ENCODE assay signal across 25 cellular contexts in the genomic region with DNA sequence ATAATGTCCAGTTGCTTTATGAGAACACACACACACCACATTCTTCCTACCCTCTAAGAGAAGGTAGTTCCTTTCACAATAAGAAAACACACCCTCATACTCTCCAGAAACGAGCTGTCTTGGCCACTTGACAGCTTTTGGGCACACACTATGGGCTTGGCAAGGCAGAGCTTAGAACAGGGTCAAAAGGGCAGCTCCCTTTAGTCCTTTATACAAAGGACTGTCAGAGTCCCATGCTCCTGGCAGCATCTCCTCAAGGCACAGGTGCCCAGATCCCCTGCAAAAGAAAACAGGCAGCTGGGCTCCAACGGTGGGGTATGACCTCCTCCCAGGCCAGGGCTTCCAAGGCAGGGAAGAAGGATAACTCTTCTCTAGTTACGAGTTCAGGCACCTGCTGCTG. TPM values are rescaled to one million over a fixed set of nuclear protein-coding genes. Genes with fewer than 3 reads are reported as not detected.
DNase-seq lines count a peak whose midpoint lies in the region; TF ChIP-seq lines count a peak whose summit lies in the region.
"Had no signal": no experiment of that assay in that cellular context is flagged by ENCODE, and none has a peak within 500 bp of the region (broad histone marks: within the 10 kb centered on the region; RNA-seq: fewer than 3 reads in every experiment).

No MANE protein-coding gene starts in this region.

- H4K91ac ChIP-seq in neuronal stem cell (ENCODE audit: low read depth, low read length, poor library complexity), result no peak overlapping the region

- H3K18ac ChIP-seq in neuronal stem cell (ENCODE audit: low read length), result no peak overlapping the region

- no peak overlapping the region for H3K4ac ChIP-seq in neuronal stem cell (ENCODE audit: low read length)

- H3K79me1 ChIP-seq in neuronal stem cell (ENCODE audit: low read depth, low read length), result no peaks in the 10 kb centered on the region

- H3K36me3 ChIP-seq in left ventricle myocardium inferior (peaks cover 57% of the 10 kb centered on the region), neuronal stem cell (replicated peaks in 1 of 2; ENCODE audit: control insufficient read depth in 2 of 2, insufficient read depth in 2 of 2, low read length in 2 of 2) (peaks cover 17 to 73% of the 10 kb centered on the region in 2 donors)

- CTCF ChIA-PET in activated CD4-positive, alpha-beta T cell treated with anti-CD3 and anti-CD28 coated beads, Interleukin-2, amount 10 ng/mL, durations not matched to agents 7 days and 5 days (lab: Charles Lee), result interaction anchor here (1.5 to 1.9 kb wide), 2 partner anchors 11 to 30 kb away, joined by 3 to 6 read pairs; no protein-coding TSS in a partner anchor

- DNase-seq in activated CD4-positive, alpha-beta T cell treated with anti-CD3 and anti-CD28 coated beads, Interleukin-2, amount 10 ng/mL, durations not matched to agents 7 days and 5 days, result no peak
- no peak for DNase-seq in activated CD4-positive, alpha-beta T cell treated with anti-CD3 and anti-CD28 coated beads, Interleukin-2, amount 10 ng/mL, durations not matched to agents 24 days and 14 days
- peak; percentile 46 for DNase-seq in NCI-H2196 (lab: John Stamatoyannopoulos, UW; ENCODE audit: unreplicated experiment)
- no peak for DNase-seq in left ventricle myocardium inferior
- DNase-seq in neuronal stem cell (ENCODE audit: low spot score), result peak; percentile 23
- DNase-seq in H4 (ENCODE audit: low spot score), result no peak
- DNase-seq in GM19238 (ENCODE audit: insufficient read length, low spot score), result no peak
- no peak for DNase-seq in activated CD8-positive, alpha-beta memory T cell treated with anti-CD3 and anti-CD28 coated beads, Interleukin-2, amount 50 U/mL, for 48 hours
- DNase-seq: activated CD4-positive, alpha-beta T cell treated with anti-CD3 and anti-CD28 coated beads for 48 hours; activated CD8-positive, alpha-beta memory T cell treated with anti-CD3 and anti-CD28 coated beads, Interleukin-2, amount 10 ng/mL, durations not matched to agents 7 days and 5 days; activated naive CD4-positive, alpha-beta T cell treated with anti-CD3 and anti-CD28 coated beads, Interleukin-2, amount 50 U/mL, for 16 hours; DMS53; esophagus squamous epithelium; foreskin melanocyte; naive B cell; NCI-H2029 treated with DMSO at 0.1 percent for 48 hours; NCI-H510A treated with DMSO at 0.1 percent for 48 hours; spleen; SW 1271; T-helper 9 cell; trophoblast cell; WERI-Rb-1 had no signal

- H2BK12ac ChIP-seq in neuronal stem cell (ENCODE audit: low read length), result no peak overlapping the region

- no peak for TF ChIP-seq CTCF in left ventricle myocardium inferior (IDR thresholded peaks at IDR 0.05; ENCODE audit: borderline replicate concordance)

- intact Hi-C loops in activated CD4-positive, alpha-beta T cell treated with anti-CD3 and anti-CD28 coated beads, Interleukin-2, amount 10 ng/mL, durations not matched to agents 24 days and 14 days (cut with micrococcal nuclease), result no loop called here
- intact Hi-C loops in left ventricle myocardium inferior (cut with micrococcal nuclease), result no loop called here

- H2BK5ac ChIP-seq in neuronal stem cell (ENCODE audit: low read length), result no peak overlapping the region

- no peaks in the 10 kb centered on the region for H3K9me3 Mint-ChIP-seq in activated CD4-positive, alpha-beta T cell treated with anti-CD3 and anti-CD28 coated beads, Interleukin-2, amount 10 ng/mL, durations not matched to agents 7 days and 5 days
- H3K9me3 Mint-ChIP-seq in activated CD4-positive, alpha-beta T cell treated with anti-CD3 and anti-CD28 coated beads, Interleukin-2, amount 10 ng/mL, durations not matched to agents 24 days and 14 days, result no peaks in the 10 kb centered on the region
- H3K9me3 Mint-ChIP-seq: activated T-helper 1 cell treated with anti-CD3 and anti-CD28 coated beads, Interleukin-12 subunit alpha, Interleukin-12 subunit beta, Interleukin-2, Interleukin-4 antibody, amounts not matched to agents 30 ng/mL and 10 ng/mL and 1 ng/mL, durations not matched to agents 14 hours and 24 hours and 36 hours; naive B cell had no signal

- H3K36me3 Mint-ChIP-seq in activated CD4-positive, alpha-beta T cell treated with anti-CD3 and anti-CD28 coated beads, Interleukin-2, amount 10 ng/mL, durations not matched to agents 7 days and 5 days (ENCODE audit: low read depth), result peaks cover 48% of the 10 kb centered on the region
- peaks cover 53% of the 10 kb centered on the region for H3K36me3 Mint-ChIP-seq in activated CD4-positive, alpha-beta T cell treated with anti-CD3 and anti-CD28 coated beads, Interleukin-2, amount 10 ng/mL, durations not matched to agents 24 days and 14 days (ENCODE audit: low read depth)

- POLR2A ChIA-PET in activated CD4-positive, alpha-beta T cell treated with anti-CD3 and anti-CD28 coated beads, Interleukin-2, amount 10 ng/mL, durations not matched to agents 7 days and 5 days (lab: Charles Lee), result no interaction called here

- no peak overlapping the region for H2AFZ ChIP-seq in neuronal stem cell (ENCODE audit: low read length)
- H2AFZ ChIP-seq: hepatocyte had no signal

- H3K9ac ChIP-seq in neuronal stem cell (ENCODE audit: low read depth, low read length, poor library complexity), result no peak overlapping the region

- H3K23ac ChIP-seq in neuronal stem cell (ENCODE audit: low read depth, low read length, poor library complexity), result no peak overlapping the region

- H2AK5ac ChIP-seq in neuronal stem cell (ENCODE audit: low read depth, low read length), result no peak overlapping the region

- no peak overlapping the region for H2BK15ac ChIP-seq in neuronal stem cell (ENCODE audit: low read length)

- peak overlapping the region; percentile 47 for H3K27ac ChIP-seq in left ventricle myocardium inferior (replicated peaks)
- H3K27ac ChIP-seq in neuronal stem cell (replicated peaks; ENCODE audit: low read length), result no peak overlapping the region
- H3K27ac ChIP-seq: esophagus squamous epithelium, hepatocyte, spleen, WERI-Rb-1 had no signal

- H3K4me2 ChIP-seq in neuronal stem cell (ENCODE audit: insufficient read depth, low read length, poor library complexity, severe bottlenecking), result no peak overlapping the region
- H3K4me2 ChIP-seq: hepatocyte had no signal

- H3K9me3 ChIP-seq in left ventricle myocardium inferior (replicated peaks), result no peaks in the 10 kb centered on the region
- H3K9me3 ChIP-seq in neuronal stem cell (replicated peaks in 1 of 2; ENCODE audit: control insufficient read depth in 2 of 2, insufficient read depth in 1 of 2, low read depth in 1 of 2, low read length in 2 of 2), result no peaks in the 10 kb centered on the region
- H3K9me3 ChIP-seq: esophagus squamous epithelium, HAP-1, spleen had no signal

- H3K4me1 ChIP-seq in left ventricle myocardium inferior (peaks cover 26% of the 10 kb centered on the region), neuronal stem cell (ENCODE audit: control insufficient read depth in 2 of 2, insufficient read depth in 1 of 2, low read depth in 1 of 2, low read length in 2 of 2) (peaks cover 7 to 8% of the 10 kb centered on the region in 2 donors)

- H3K4me3 ChIP-seq in left ventricle myocardium inferior, result no peak overlapping the region
- H3K4me3 ChIP-seq in neuronal stem cell (ENCODE audit: low read length in 2 of 2), result no peak overlapping the region
- H3K4me3 ChIP-seq: esophagus squamous epithelium, HAP-1, hepatocyte, spleen had no signal

- H3K4me1 Mint-ChIP-seq in activated CD4-positive, alpha-beta T cell treated with anti-CD3 and anti-CD28 coated beads, Interleukin-2, amount 10 ng/mL, durations not matched to agents 7 days and 5 days, result peaks cover 14% of the 10 kb centered on the region
- H3K4me1 Mint-ChIP-seq in activated CD4-positive, alpha-beta T cell treated with anti-CD3 and anti-CD28 coated beads, Interleukin-2, amount 10 ng/mL, durations not matched to agents 24 days and 14 days, result peaks cover 12% of the 10 kb centered on the region

- no peak overlapping the region for H4K8ac ChIP-seq in neuronal stem cell (ENCODE audit: low read depth, low read length)

- H3K27me3 ChIP-seq in left ventricle myocardium inferior (ENCODE audit: low read depth), result no peaks in the 10 kb centered on the region
- no peaks in the 10 kb centered on the region for H3K27me3 ChIP-seq in neuronal stem cell (ENCODE audit: control insufficient read depth in 3 of 3, insufficient read depth in 3 of 3, low read depth in 1 of 3, low read length in 3 of 3)
- H3K27me3 ChIP-seq: esophagus squamous epithelium, hepatocyte, spleen had no signal

- no peaks in the 10 kb centered on the region for H3K27me3 Mint-ChIP-seq in activated CD4-positive, alpha-beta T cell treated with anti-CD3 and anti-CD28 coated beads, Interleukin-2, amount 10 ng/mL, durations not matched to agents 7 days and 5 days
- H3K27me3 Mint-ChIP-seq in activated CD4-positive, alpha-beta T cell treated with anti-CD3 and anti-CD28 coated beads, Interleukin-2, amount 10 ng/mL, durations not matched to agents 24 days and 14 days, result no peaks in the 10 kb centered on the region
- H3K27me3 Mint-ChIP-seq: activated CD8-positive, alpha-beta memory T cell treated with anti-CD3 and anti-CD28 coated beads, Interleukin-2, amount 10 ng/mL, durations not matched to agents 7 days and 5 days; naive B cell had no signal

- H2BK120ac ChIP-seq in neuronal stem cell (ENCODE audit: low read depth, low read length), result no peak overlapping the region

- WGBS in neuronal stem cell (ENCODE audit: extremely low coverage in 2 of 2, insufficient read length in 2 of 2, insufficient replicate concordance in 1 of 2), 2 donors, result no CpG with 5 or more reads among the region's 3 CpGs

- no peak overlapping the region for H3K14ac ChIP-seq in neuronal stem cell (ENCODE audit: low read length)

- peak overlapping the region; percentile 15 for H3K27ac Mint-ChIP-seq in activated CD4-positive, alpha-beta T cell treated with anti-CD3 and anti-CD28 coated beads, Interleukin-2, amount 10 ng/mL, durations not matched to agents 7 days and 5 days
- no peak overlapping the region for H3K27ac Mint-ChIP-seq in activated CD4-positive, alpha-beta T cell treated with anti-CD3 and anti-CD28 coated beads, Interleukin-2, amount 10 ng/mL, durations not matched to agents 24 days and 14 days
- H3K27ac Mint-ChIP-seq: activated CD8-positive, alpha-beta memory T cell treated with anti-CD3 and anti-CD28 coated beads, Interleukin-2, amount 10 ng/mL, durations not matched to agents 7 days and 5 days; activated T-helper 1 cell treated with anti-CD3 and anti-CD28 coated beads, Interleukin-12 subunit alpha, Interleukin-12 subunit beta, Interleukin-2, Interleukin-4 antibody, amounts not matched to agents 30 ng/mL and 10 ng/mL and 1 ng/mL, durations not matched to agents 14 hours and 24 hours and 36 hours had no signal

- H3K4me3 Mint-ChIP-seq in activated CD4-positive, alpha-beta T cell treated with anti-CD3 and anti-CD28 coated beads, Interleukin-2, amount 10 ng/mL, durations not matched to agents 7 days and 5 days, result no peak overlapping the region
- H3K4me3 Mint-ChIP-seq in activated CD4-positive, alpha-beta T cell treated with anti-CD3 and anti-CD28 coated beads, Interleukin-2, amount 10 ng/mL, durations not matched to agents 24 days and 14 days, result no peak overlapping the region
- H3K4me3 Mint-ChIP-seq: activated CD8-positive, alpha-beta memory T cell treated with anti-CD3 and anti-CD28 coated beads, Interleukin-2, amount 10 ng/mL, durations not matched to agents 7 days and 5 days; activated T-helper 1 cell treated with anti-CD3 and anti-CD28 coated beads, Interleukin-12 subunit alpha, Interleukin-12 subunit beta, Interleukin-2, Interleukin-4 antibody, amounts not matched to agents 30 ng/mL and 10 ng/mL and 1 ng/mL, durations not matched to agents 14 hours and 24 hours and 36 hours had no signal

RNA-seq across cellular contexts. Expression of a gene that starts 4.9 kb away (rescaled TPM):
- 10 to 100 TPM; 28.0 to 32.0 TPM for total RNA-seq in activated CD4-positive, alpha-beta T cell treated with anti-CD3 and anti-CD28 coated beads, Interleukin-2, amount 10 ng/mL, durations not matched to agents 7 days and 5 days
- total RNA-seq in activated CD4-positive, alpha-beta T cell treated with anti-CD3 and anti-CD28 coated beads, Interleukin-2, amount 10 ng/mL, durations not matched to agents 24 days and 14 days, result 29.4 and 33.7 TPM in 2 replicates
- 41.3 TPM for total RNA-seq in left ventricle myocardium inferior
- 51.0 TPM for polyA plus RNA-seq in neuronal stem cell (2013, experiment 1 of 2)
- polyA plus RNA-seq in neuronal stem cell (2013, experiment 2 of 2), result 56.1 TPM
- total RNA-seq in H4 (2014; rRNA removed; shearing (Covaris generic)), result 8.4 and 15.8 TPM in 2 replicates

Comparison
In these comparisons a context has a peak if more than half of its experiments do, and no peak if none do; other contexts are left out.
1. DNase-seq: peak in NCI-H2196 (single experiment) and neuronal stem cell (single experiment); none in activated CD4-positive, alpha-beta T cell treated with anti-CD3 and anti-CD28 coated beads, Interleukin-2, amount 10 ng/mL, durations not matched to agents 7 days and 5 days (single experiment), activated CD4-positive, alpha-beta T cell treated with anti-CD3 and anti-CD28 coated beads, Interleukin-2, amount 10 ng/mL, durations not matched to agents 24 days and 14 days (single experiment), left ventricle myocardium inferior (single experiment), H4 (single experiment), GM19238 (single experiment) and activated CD8-positive, alpha-beta memory T cell treated with anti-CD3 and anti-CD28 coated beads, Interleukin-2, amount 50 U/mL, for 48 hours (single experiment).